ENCODE assay signal across 8 cellular contexts in genomic region chr5:36240779-36241635, GRCh38. TPM values are rescaled to one million over a fixed set of nuclear protein-coding genes. Genes with fewer than 3 reads are reported as not detected.
DNase-seq lines count a peak whose midpoint lies in the region; ATAC-seq, FAIRE-seq and TF ChIP-seq lines count a peak whose summit lies in the region.

No MANE protein-coding gene starts in this region.

- dilution Hi-C loops in endothelial cell of umbilical vein (cut with MboI; ENCODE audit: extremely low pct_ligation_motif_present, low sequenced_read_pairs), result no loop called here

- ATAC-seq in GM18867 (IDR thresholded peaks at IDR 0.05; ENCODE audit: unreplicated experiment) (peak; percentile 5), HG03103 (IDR thresholded peaks at IDR 0.05; ENCODE audit: low read depth, unreplicated experiment) (peak; percentile 21)

- no peak for TF ChIP-seq POLR2A in endothelial cell of umbilical vein (IDR thresholded peaks at IDR 0.05; ENCODE audit: low read depth, low read length)

- intact Hi-C loops in endothelial cell of umbilical vein (cut with micrococcal nuclease), result loop anchor here (1.0 to 10.0 kb wide), 5 partner anchors 32 to 636 kb away; partner anchors contain the start of gene NIPBL

- FAIRE-seq in endothelial cell of umbilical vein (lab: Jason Lieb, UNC), result peak; percentile 64

- peak; percentile 71 for DNase-seq in AG08396 (ENCODE audit: low spot score)
- DNase-seq in NCI-H526 (lab: John Stamatoyannopoulos, UW), result peak; percentile 55 to 90
- DNase-seq in activated CD8-positive, alpha-beta memory T cell treated with anti-CD3 and anti-CD28 coated beads, Interleukin-2, amount 50 U/mL, for 4 hours, result peak; percentile 50
- peak; percentile 75 for DNase-seq in endothelial cell of umbilical vein (ENCODE audit: low read depth, low spot score)
- peak; percentile 92 for DNase-seq in mesenteric fat pad (ENCODE audit: low spot score)
- peak; percentile 6 to 7 for DNase-seq in stimulated activated CD8-positive, alpha-beta memory T cell treated with anti-CD3 and anti-CD28 coated beads, Interleukin-4, amount 100 ng/mL, for 4 hours (ENCODE audit: low read depth in 2 of 2, low spot score in 1 of 2)

- H3K36me3 ChIP-seq in endothelial cell of umbilical vein (ENCODE audit: control insufficient read depth in 2 of 2, extremely low read depth in 1 of 2, insufficient read depth in 2 of 2, low read length in 2 of 2), result no peaks in the 10 kb centered on the region

- no peaks in the 10 kb centered on the region for H4K20me1 ChIP-seq in endothelial cell of umbilical vein (replicated peaks; ENCODE audit: control insufficient read depth, extremely low read depth, insufficient read depth, low read length)

- H3K79me2 ChIP-seq in endothelial cell of umbilical vein (ENCODE audit: control insufficient read depth, insufficient read depth, low read length), result peaks cover 12% of the 10 kb centered on the region

- H3K27me3 ChIP-seq in endothelial cell of umbilical vein (ENCODE audit: control insufficient read depth in 2 of 2, insufficient read depth in 2 of 2, low read length in 2 of 2), result no peaks in the 10 kb centered on the region

- POLR2A ChIA-PET in endothelial cell of umbilical vein (lab: Charles Lee), result interaction anchor here (1.2 kb wide), 1 partner anchor 90 kb away, joined by 4 read pairs; no protein-coding TSS in a partner anchor

- CTCF ChIA-PET in endothelial cell of umbilical vein (lab: Charles Lee), result interaction anchor here (0.9 to 3.5 kb wide), 23 partner anchors 9 to 636 kb away, joined by 3 to 44 read pairs (median 5); partner anchors contain the start of genes LMBRD2, NIPBL, RANBP3L and SKP2

- H3K4me1 ChIP-seq in endothelial cell of umbilical vein (ENCODE audit: control insufficient read depth, extremely low read depth, insufficient read depth, low read length), result peaks cover 16% of the 10 kb centered on the region

- H3K9me1 ChIP-seq in endothelial cell of umbilical vein (replicated peaks; ENCODE audit: control insufficient read depth, extremely low read depth, insufficient read depth, low read length), result no peaks in the 10 kb centered on the region

- H3K9ac ChIP-seq in endothelial cell of umbilical vein (replicated peaks; ENCODE audit: extremely low read depth, insufficient read depth, low read length), result peak overlapping the region; percentile 74

- peak overlapping the region; percentile 46 to 59 (median 47) for H3K4me3 ChIP-seq in endothelial cell of umbilical vein (replicated peaks in 1 of 3; ENCODE audit: insufficient read depth in 1 of 3, low read depth in 1 of 3, low read length in 3 of 3)

- H2AFZ ChIP-seq in endothelial cell of umbilical vein (ENCODE audit: low read depth, low read length), result peak overlapping the region; percentile 81

- no TSS peak for BruUV-seq in endothelial cell of umbilical vein (replicated peaks; lab: Mats Ljungman, UMichigan)

- H3K9me3 ChIP-seq in endothelial cell of umbilical vein (replicated peaks; ENCODE audit: control insufficient read depth, insufficient read depth, low read length), result no peaks in the 10 kb centered on the region

- peak in 1 of 2 donors; percentile 9 for TF ChIP-seq CTCF in endothelial cell of umbilical vein (IDR thresholded peaks at IDR 0.05; ENCODE audit: extremely low read depth in 1 of 2, insufficient read depth in 1 of 2, low read depth in 1 of 2, low read length in 2 of 2)

- peak overlapping the region; percentile 71 for H3K27ac ChIP-seq in endothelial cell of umbilical vein (ENCODE audit: insufficient read depth, low read depth, low read length)

- H3K4me2 ChIP-seq in endothelial cell of umbilical vein (ENCODE audit: insufficient read depth, low read length), result peak overlapping the region; percentile 56

TF ChIP-seq in endothelial cell of umbilical vein, 7 proteins besides CTCF, POLR2A, EP300 and RAD21:
- no peak for TF ChIP-seq JUN (IDR thresholded peaks at IDR 0.05; ENCODE audit: borderline replicate concordance, insufficient read depth, insufficient read length, low read depth)
- no peak for TF ChIP-seq EZH2 (IDR thresholded peaks at IDR 0.05; ENCODE audit: borderline replicate concordance, low read depth, low read length, severe bottlenecking)
- TF ChIP-seq FOS (IDR thresholded peaks at IDR 0.05; ENCODE audit: borderline replicate concordance, insufficient read depth, low read length), result no peak
- no peak for TF ChIP-seq MAX (IDR thresholded peaks at IDR 0.05; ENCODE audit: insufficient read depth, insufficient read length)
- TF ChIP-seq POLR2AphosphoS5 (IDR thresholded peaks at IDR 0.05; ENCODE audit: insufficient read depth, low read depth, low read length), result no peak
- no peak for TF ChIP-seq GATA2 (IDR thresholded peaks at IDR 0.05; ENCODE audit: insufficient read depth, insufficient read length, low read depth, low read length)
- no peak for TF ChIP-seq MYC (IDR thresholded peaks at IDR 0.05; ENCODE audit: low read depth, low read length)
TF ChIP-seq in endothelial cell of umbilical vein: peak in this region for 0.

RNA-seq across cellular contexts. Expression of gene NADK2, which starts 0.7 kb away (rescaled TPM):
- total RNA-seq in endothelial cell of umbilical vein (18.2 and 20.3 TPM in 2 replicates), mesenteric fat pad (26.0 TPM)
- polyA plus RNA-seq in endothelial cell of umbilical vein, result 3.6 and 4.0 TPM in 2 replicates
- polyA plus RNA-seq in endothelial cell of umbilical vein (2011; cell fraction: cytosol; rRNA removed), result 5.9 and 6.4 TPM in 2 replicates
- polyA plus RNA-seq in endothelial cell of umbilical vein (2011; cell fraction: nucleus; rRNA removed), result 6.7 and 12.9 TPM in 2 replicates
- 13.9 and 15.1 TPM in 2 replicates for polyA plus RNA-seq in endothelial cell of umbilical vein (2012)
- 11.1 and 16.8 TPM in 2 replicates for polyA minus RNA-seq in endothelial cell of umbilical vein
- polyA minus RNA-seq in endothelial cell of umbilical vein (2011; cell fraction: cytosol; rRNA and poly(A)+ RNA removed), result 29.8 TPM
- 4.8 and 6.7 TPM in 2 replicates for polyA minus RNA-seq in endothelial cell of umbilical vein (2011; cell fraction: nucleus; rRNA and poly(A)+ RNA removed)

Comparison
In these comparisons a context has a peak if more than half of its experiments do, and no peak if none do; other contexts are left out.
1. Peak in every context shown above with its lines: DNase-seq, ATAC-seq, H3K4me3 ChIP-seq and H3K27ac ChIP-seq.
2. DNase-seq: peak in every context shown above with its lines; median percentile 92 in mesenteric fat pad; 75 in endothelial cell of umbilical vein; 72 in NCI-H526; 71 in AG08396; 50 in activated CD8-positive, alpha-beta memory T cell treated with anti-CD3 and anti-CD28 coated beads, Interleukin-2, amount 50 U/mL, for 4 hours; 6 in stimulated activated CD8-positive, alpha-beta memory T cell treated with anti-CD3 and anti-CD28 coated beads, Interleukin-4, amount 100 ng/mL, for 4 hours.